ENCODE assay signal across 2 cellular contexts in genomic region chr6:2766767-2767314, GRCh38.
A peak's percentile ranks its signal among the peaks of the same experiment; 100 is the strongest.
TF ChIP-seq lines count a peak whose summit lies in the region.

No MANE protein-coding gene starts in this region.

TF ChIP-seq in A549, 52 proteins besides CTCF, POLR2A, EP300 and RAD21:
- TF ChIP-seq HEYL (CRISPR knock-in tag; IDR thresholded peaks at IDR 0.05) = no peak

TF ChIP-seq in HepG2, 621 proteins besides CTCF, POLR2A, EP300 and RAD21:
- TF ChIP-seq HMGA1 (CRISPR knock-in tag; conservative IDR thresholded peaks at IDR 0.05) = no peak
- TF ChIP-seq LCORL (IDR thresholded peaks at IDR 0.05) = no peak
- 0 out of 2 replicates have a peak, but pooled peaks have one; percentile 7 for TF ChIP-seq LCORL (CRISPR knock-in tag; IDR thresholded peaks at IDR 0.05)
- 0 out of 2 replicates have a peak, but pooled peaks have one; percentile 12 for TF ChIP-seq SNAI1 (CRISPR knock-in tag; IDR thresholded peaks at IDR 0.05; ENCODE audit: borderline replicate concordance)
- TF ChIP-seq ZNF414 (CRISPR knock-in tag; IDR thresholded peaks at IDR 0.05) = peak; percentile 15; the same call in 1 of the 2 replicates
